12 cellular contexts compared by ENCODE assay signal in the genomic region with DNA sequence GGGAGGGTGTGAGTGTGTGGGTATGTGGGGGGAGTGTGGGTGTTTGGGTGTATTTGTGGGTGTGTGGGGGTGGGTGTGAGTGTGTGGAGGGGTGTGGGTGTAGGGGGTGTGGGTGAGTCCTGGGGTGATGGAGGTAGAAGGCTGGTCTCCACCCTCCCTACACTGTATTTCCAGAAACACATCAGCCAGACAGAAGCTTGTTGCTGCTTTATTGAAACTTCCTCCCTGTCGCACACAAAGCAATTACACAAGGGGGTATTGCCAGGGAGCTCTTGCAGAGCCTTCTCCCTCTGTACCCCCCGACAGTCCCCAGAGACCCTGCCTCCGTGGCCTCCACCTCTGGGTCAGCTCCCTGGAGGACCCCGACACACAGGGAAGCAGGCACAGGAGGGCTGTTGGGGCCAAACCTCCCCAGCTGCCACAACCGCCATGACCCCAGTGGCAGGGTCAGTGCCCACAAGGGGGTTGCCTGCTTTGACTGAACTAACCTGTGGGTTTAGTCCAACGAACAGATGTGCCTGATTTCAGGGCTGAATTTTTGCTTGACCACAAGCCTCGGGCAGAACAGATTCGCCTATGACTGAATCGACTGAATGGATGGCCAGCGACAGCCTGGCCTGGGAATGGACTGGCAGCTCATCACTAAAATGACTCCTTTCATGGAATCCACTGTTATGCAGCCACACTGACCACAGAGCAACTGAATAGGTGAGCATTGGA. TPM values are rescaled to one million over a fixed set of nuclear protein-coding genes. Genes with fewer than 3 reads are reported as not detected.
DNase-seq lines count a peak whose midpoint lies in the region; ATAC-seq and TF ChIP-seq lines count a peak whose summit lies in the region.
"Had no signal": no experiment of that assay in that cellular context is flagged by ENCODE, and none has a peak within 500 bp of the region (broad histone marks: within the 10 kb centered on the region; RNA-seq: fewer than 3 reads in every experiment).

No MANE protein-coding gene starts in this region.

- H3K27me3 Mint-ChIP-seq in CD14-positive monocyte (ENCODE audit: low read depth in 3 of 3) = peaks cover 0 to 1% (median 0%) of the 10 kb centered on the region in 3 donors
- no peaks in the 10 kb centered on the region for H3K27me3 Mint-ChIP-seq in T-helper 17 cell

- H3K4me1 Mint-ChIP-seq in CD14-positive monocyte = peaks cover 31% of the 10 kb centered on the region
- peaks cover 28% of the 10 kb centered on the region for H3K4me1 Mint-ChIP-seq in T-helper 17 cell

- TF ChIP-seq CTCF in CD14-positive monocyte (IDR thresholded peaks at IDR 0.05) (no peak), GM20000 (IDR thresholded peaks at IDR 0.05; ENCODE audit: extremely low read depth, missing control alignments) (no peak)

- H3K9me3 Mint-ChIP-seq in CD14-positive monocyte = no peaks in the 10 kb centered on the region

- intact Hi-C loops in CD14-positive monocyte (cut with micrococcal nuclease) (no loop called here), left ventricle myocardium superior (cut with micrococcal nuclease) (no loop called here)

- H3K9me3 ChIP-seq in T-helper 17 cell (ENCODE audit: control insufficient read depth, low read length, poor library complexity, severe bottlenecking) = no peaks in the 10 kb centered on the region
- H3K9me3 ChIP-seq: transverse colon had no signal

- peak; percentile 64 for ATAC-seq in T-helper 17 cell
- no peak for ATAC-seq in HG02571 (IDR thresholded peaks at IDR 0.05; ENCODE audit: unreplicated experiment)
- no peak for ATAC-seq in HG03095 (IDR thresholded peaks at IDR 0.05; ENCODE audit: unreplicated experiment)
- ATAC-seq in left ventricle myocardium superior = no peak

- H3K4me3 Mint-ChIP-seq in CD14-positive monocyte = no peak overlapping the region
- peak overlapping the region; percentile 39 for H3K4me3 Mint-ChIP-seq in T-helper 17 cell

- H3K27ac Mint-ChIP-seq in CD14-positive monocyte (peak overlapping the region; percentile 81 to 90 (median 86)), T-helper 17 cell (peak overlapping the region; percentile 80)

- H3K36me3 Mint-ChIP-seq in CD14-positive monocyte (peaks cover 52 to 56% of the 10 kb centered on the region in 2 donors), T-helper 17 cell (ENCODE audit: low read depth) (peaks cover 4% of the 10 kb centered on the region)

- DNase-seq in CD14-positive monocyte (ENCODE audit: low spot score) = no peak
- peak; percentile 54 for DNase-seq in GM20000 (ENCODE audit: low spot score)
- DNase-seq in T-helper 17 cell = no peak
- DNase-seq in islet precursor cell = peak; percentile 89
- no peak for DNase-seq in left ventricle myocardium superior
- DNase-seq in HuH-7 (ENCODE audit: low spot score) = no peak
- DNase-seq: activated gamma-delta T cell, DMS153, NCI-H69, transverse colon had no signal

RNA-seq across cellular contexts. Expression of a gene that starts 9.1 kb away (rescaled TPM):
- polyA plus RNA-seq in CD14-positive monocyte = not detected
- 1 to 10 TPM; 2.1 to 3.7 TPM for total RNA-seq in T-helper 17 cell
- total RNA-seq in left ventricle myocardium superior = not detected
- total RNA-seq: transverse colon had no signal

RNA-seq across cellular contexts. Expression of a gene that starts 25.1 kb away (rescaled TPM):
- polyA plus RNA-seq in CD14-positive monocyte = 1,000 to 10,000 TPM; 1,019 to 1,153 TPM
- total RNA-seq in T-helper 17 cell (100 to 1,000 TPM; 563 to 601 TPM), left ventricle myocardium superior (23.9 TPM)

Comparison
In these comparisons a context has a peak if more than half of its experiments do, and no peak if none do; other contexts are left out.
1. DNase-seq: peak in GM20000 (single experiment) and islet precursor cell (single experiment); none in CD14-positive monocyte (single experiment), T-helper 17 cell (0 of 3), left ventricle myocardium superior (single experiment) and HuH-7 (single experiment).
2. RNA of a gene that starts 25.1 kb away (total RNA-seq): 563 to 601 TPM in T-helper 17 cell; 23.9 TPM in left ventricle myocardium superior (single experiment); every median in the first group is over 10 times any median in the second.